Comparison of ENCODE assay signal across 19 cellular contexts in the genomic region with DNA sequence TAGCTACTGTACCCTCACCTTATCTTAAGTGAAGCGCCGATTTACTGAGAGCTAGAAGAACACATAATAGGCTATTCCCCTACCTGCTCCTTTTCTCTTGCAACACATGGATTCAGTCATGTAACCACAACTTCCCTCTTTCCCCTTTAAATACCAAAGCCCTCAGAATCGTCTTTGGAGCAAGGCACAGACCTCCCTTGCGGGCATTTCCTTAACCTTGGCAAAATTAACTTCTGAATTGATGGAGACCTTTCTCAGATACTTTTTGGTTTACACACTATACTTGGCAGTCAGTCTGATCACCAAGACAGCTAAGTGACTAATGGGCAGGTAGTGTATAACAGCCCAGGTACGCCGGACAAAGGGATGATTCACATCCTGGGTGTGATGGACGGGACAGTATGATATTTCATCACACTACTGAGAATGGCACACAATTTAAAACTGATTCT.
DNase-seq lines count a peak whose midpoint lies in the region; ATAC-seq, FAIRE-seq and TF ChIP-seq lines count a peak whose summit lies in the region.
"Had no signal": no experiment of that assay in that cellular context is flagged by ENCODE, and none has a peak within 500 bp of the region (broad histone marks: within the 10 kb centered on the region; RNA-seq: fewer than 3 reads in every experiment).

No MANE protein-coding gene starts in this region.

- no peak overlapping the region for H3K4me2 ChIP-seq in HepG2 (ENCODE audit: low read depth, low read length)
- no peak overlapping the region for H3K4me2 ChIP-seq in mesenchymal stem cell (ENCODE audit: low read length, poor library complexity, severe bottlenecking)
- H3K4me2 ChIP-seq: hepatocyte had no signal

- TF ChIP-seq RAD21 in Ishikawa (IDR thresholded peaks at IDR 0.05; ENCODE audit: low read depth): no peak
- TF ChIP-seq RAD21 in HepG2 (CRISPR knock-in tag; IDR thresholded peaks at IDR 0.05): no peak

- no peak overlapping the region for H3K14ac ChIP-seq in mesenchymal stem cell (ENCODE audit: low read length in 2 of 2)

- no peak overlapping the region for H3K4ac ChIP-seq in mesenchymal stem cell (ENCODE audit: low read depth in 1 of 2, low read length in 2 of 2)

- no peak for TF ChIP-seq POLR2A in HepG2 (IDR thresholded peaks at IDR 0.05; ENCODE audit: insufficient read depth in 1 of 2, low read depth in 2 of 2, low read length in 2 of 2)

- H4K8ac ChIP-seq in mesenchymal stem cell (ENCODE audit: low read length): no peak overlapping the region

- H3K36me3 ChIP-seq in SJSA1: no peaks in the 10 kb centered on the region
- no peaks in the 10 kb centered on the region for H3K36me3 ChIP-seq in HepG2 (replicated peaks in 1 of 2; ENCODE audit: control insufficient read depth in 1 of 2, insufficient read depth in 2 of 2, low read length in 2 of 2)
- H3K36me3 ChIP-seq in mesenchymal stem cell (ENCODE audit: control insufficient read depth in 1 of 2, insufficient read depth in 2 of 2, low read depth in 1 of 2, low read length in 2 of 2): no peaks in the 10 kb centered on the region
- H3K36me3 ChIP-seq: upper lobe of left lung had no signal

- no peaks in the 10 kb centered on the region for H3K79me1 ChIP-seq in mesenchymal stem cell (replicated peaks; ENCODE audit: low read length, poor library complexity, severe bottlenecking)

- intact Hi-C loops in HepG2 (cut with micrococcal nuclease; ENCODE audit: unreplicated experiment): no loop called here

- H4K20me1 ChIP-seq in HepG2 (ENCODE audit: insufficient read depth, low read length): no peaks in the 10 kb centered on the region

- CTCF ChIA-PET in HepG2 (lab: Yijun Ruan, JAX; ENCODE audit: low intra/inter-chr PET ratio, low total read pairs): no interaction called here

- H3K27ac ChIP-seq in SJSA1: peak overlapping the region; percentile 57
- no peak overlapping the region for H3K27ac ChIP-seq in HepG2 (ENCODE audit: extremely low read length, insufficient read depth, low read length)
- H3K27ac ChIP-seq in mesenchymal stem cell (ENCODE audit: low read length, poor library complexity, severe bottlenecking): no peak overlapping the region
- H3K27ac ChIP-seq: hepatocyte, parathyroid adenoma, upper lobe of left lung had no signal

- no peak overlapping the region for H3K18ac ChIP-seq in mesenchymal stem cell (ENCODE audit: low read depth in 1 of 2, low read length in 2 of 2)

- in situ Hi-C loops in HepG2 (cut with HindIII; ENCODE audit: extremely low pct_ligation_motif_present, low pct_unique_long_range_greater_than_20kb): no loop called here

- DNase-seq in Ammon's horn (ENCODE audit: low spot score) (peak; percentile 23), SJSA1 (ENCODE audit: low read depth in 1 of 2, low spot score in 2 of 2) (no peak), HepG2 (ENCODE audit: low spot score) (no peak), mesenchymal stem cell (no peak), middle frontal gyrus (ENCODE audit: extremely low spot score, low spot score) (no peak)
- DNase-seq: activated CD4-positive, alpha-beta T cell treated with anti-CD3 and anti-CD28 coated beads for 36 hours; activated CD8-positive, alpha-beta memory T cell treated with anti-CD3 and anti-CD28 coated beads, Interleukin-2, amount 50 U/mL, for 4 hours; left cardiac atrium; NCI-H1048; NCI-H2107; SHP77; small intestine; stimulated activated naive CD8-positive, alpha-beta T cell treated with anti-CD3 and anti-CD28 coated beads, Interleukin-15, Interleukin-2, amounts not matched to agents 100 U/mL and 50 U/mL, for 24 hours; upper lobe of left lung had no signal

- H2BK5ac ChIP-seq in mesenchymal stem cell (ENCODE audit: low read depth, low read length, poor library complexity, severe bottlenecking): no peak overlapping the region

- BruUV-seq in HepG2 (replicated peaks; lab: Mats Ljungman, UMichigan): no TSS peak

- H2AK5ac ChIP-seq in mesenchymal stem cell (ENCODE audit: low read length, severe bottlenecking): no peak overlapping the region

- H3K9me3 ChIP-seq in SJSA1 (replicated peaks): no peaks in the 10 kb centered on the region
- no peaks in the 10 kb centered on the region for H3K9me3 ChIP-seq in HepG2 (ENCODE audit: low read length)
- H3K9me3 ChIP-seq in mesenchymal stem cell (ENCODE audit: control insufficient read depth, low read length): peaks cover 5% of the 10 kb centered on the region
- H3K9me3 ChIP-seq: upper lobe of left lung had no signal

- H3K9ac ChIP-seq in HepG2 (ENCODE audit: insufficient read depth, low read depth, low read length) (no peak overlapping the region), mesenchymal stem cell (ENCODE audit: low read length) (no peak overlapping the region)
- H3K9ac ChIP-seq: parathyroid adenoma had no signal

- no peak for FAIRE-seq in HepG2 (lab: Jason Lieb, UNC)
- FAIRE-seq: small intestine had no signal

- H3K4me1 ChIP-seq in SJSA1 (replicated peaks): peaks cover 19% of the 10 kb centered on the region
- no peaks in the 10 kb centered on the region for H3K4me1 ChIP-seq in HepG2 (ENCODE audit: insufficient read depth, low read length)
- H3K4me1 ChIP-seq in mesenchymal stem cell (ENCODE audit: control insufficient read depth, insufficient read depth, low read depth, low read length): peaks cover 2% of the 10 kb centered on the region
- H3K4me1 ChIP-seq: parathyroid adenoma, upper lobe of left lung had no signal

- TF ChIP-seq CTCF in HepG2 (CRISPR knock-in tag; IDR thresholded peaks at IDR 0.05): no peak

- peak; percentile 83 for TF ChIP-seq EP300 in Ishikawa (IDR thresholded peaks at IDR 0.05; ENCODE audit: borderline replicate concordance)
- no peak for TF ChIP-seq EP300 in HepG2 (IDR thresholded peaks at IDR 0.05; ENCODE audit: low read depth in 2 of 2, low read length in 2 of 2)
- TF ChIP-seq EP300 in HepG2 (CRISPR knock-in tag; IDR thresholded peaks at IDR 0.05; ENCODE audit: borderline replicate concordance): no peak

- H3K27me3 ChIP-seq in SJSA1 (replicated peaks) (no peaks in the 10 kb centered on the region), HepG2 (ENCODE audit: control insufficient read depth in 1 of 2, insufficient read depth in 2 of 2, low read length in 2 of 2) (0 out of 5 replicates have a peak, but pooled peaks cover 0 to 2% of the 10 kb centered on the region in 2 experiments), mesenchymal stem cell (ENCODE audit: control insufficient read depth in 1 of 2, insufficient read depth in 1 of 2, low read length in 2 of 2) (no peaks in the 10 kb centered on the region)
- H3K27me3 ChIP-seq: hepatocyte, upper lobe of left lung had no signal

- H2BK12ac ChIP-seq in mesenchymal stem cell (ENCODE audit: low read length in 2 of 2): no peak overlapping the region

- no peak overlapping the region for H4K91ac ChIP-seq in mesenchymal stem cell (ENCODE audit: low read length)

- POLR2A ChIA-PET in HepG2 (lab: Yijun Ruan, JAX): no interaction called here

- no peak overlapping the region for H2BK120ac ChIP-seq in mesenchymal stem cell (ENCODE audit: low read depth, low read length)

- no peak overlapping the region for H3K23ac ChIP-seq in mesenchymal stem cell (ENCODE audit: low read length in 2 of 2)

- H2AFZ ChIP-seq in HepG2 (ENCODE audit: low read length) (no peak overlapping the region), mesenchymal stem cell (ENCODE audit: low read depth, low read length) (no peak overlapping the region)
- H2AFZ ChIP-seq: hepatocyte, parathyroid adenoma had no signal

- no peak overlapping the region for H3K4me3 ChIP-seq in SJSA1
- H3K4me3 ChIP-seq in HepG2 (replicated peaks in 1 of 3; ENCODE audit: insufficient read depth in 1 of 3, low read depth in 2 of 3, low read length in 3 of 3): no peak overlapping the region
- H3K4me3 ChIP-seq in mesenchymal stem cell (ENCODE audit: insufficient read depth in 1 of 2, low read depth in 1 of 2, low read length in 2 of 2): no peak overlapping the region
- H3K4me3 ChIP-seq: hepatocyte, upper lobe of left lung had no signal

- ATAC-seq in HepG2: no peak
- ATAC-seq in HG03354 (IDR thresholded peaks at IDR 0.05; ENCODE audit: poor library complexity, severe bottlenecking, unreplicated experiment): no peak
- no peak for ATAC-seq in HG03460 (IDR thresholded peaks at IDR 0.05; ENCODE audit: unreplicated experiment)
- ATAC-seq: activated CD4-positive, alpha-beta T cell treated with anti-CD3 and anti-CD28 coated beads for 36 hours; stimulated activated naive CD8-positive, alpha-beta T cell treated with anti-CD3 and anti-CD28 coated beads, Interleukin-15, Interleukin-2, amounts not matched to agents 100 U/mL and 50 U/mL, for 24 hours had no signal

- 1% methylated on average over 7 of the region's 7 CpGs for WGBS in HepG2 (ENCODE audit: low lambda C conversion rate)
- WGBS in mesenchymal stem cell: 83% methylated on average over 7 of the region's 7 CpGs

- H3K79me2 ChIP-seq in HepG2 (ENCODE audit: insufficient read depth, low read length): no peaks in the 10 kb centered on the region
- H3K79me2 ChIP-seq: hepatocyte, parathyroid adenoma had no signal

- H2BK15ac ChIP-seq in mesenchymal stem cell (ENCODE audit: low read depth, poor library complexity, severe bottlenecking): no peak overlapping the region

TF ChIP-seq in HepG2, 621 proteins besides CTCF, POLR2A, EP300 and RAD21 (continues in another document):
- TF ChIP-seq TOE1 (CRISPR knock-in tag; IDR thresholded peaks at IDR 0.05): no peak
- TF ChIP-seq U2AF1 (optimal IDR thresholded peaks at IDR 0.05; ENCODE audit: low read depth, low read length): no peak
- TF ChIP-seq ZNF326 (CRISPR knock-in tag; IDR thresholded peaks at IDR 0.05; ENCODE audit: borderline replicate concordance): no peak
- TF ChIP-seq CCAR2 (optimal IDR thresholded peaks at IDR 0.05; ENCODE audit: low read depth, low read length): no peak
- TF ChIP-seq ZNF773 (CRISPR knock-in tag; IDR thresholded peaks at IDR 0.05; ENCODE audit: borderline replicate concordance): no peak
- TF ChIP-seq FOSL2 (CRISPR knock-in tag; IDR thresholded peaks at IDR 0.05): peak; percentile 52; the same call in 1 of the 2 replicates
- TF ChIP-seq, protein P1, sequence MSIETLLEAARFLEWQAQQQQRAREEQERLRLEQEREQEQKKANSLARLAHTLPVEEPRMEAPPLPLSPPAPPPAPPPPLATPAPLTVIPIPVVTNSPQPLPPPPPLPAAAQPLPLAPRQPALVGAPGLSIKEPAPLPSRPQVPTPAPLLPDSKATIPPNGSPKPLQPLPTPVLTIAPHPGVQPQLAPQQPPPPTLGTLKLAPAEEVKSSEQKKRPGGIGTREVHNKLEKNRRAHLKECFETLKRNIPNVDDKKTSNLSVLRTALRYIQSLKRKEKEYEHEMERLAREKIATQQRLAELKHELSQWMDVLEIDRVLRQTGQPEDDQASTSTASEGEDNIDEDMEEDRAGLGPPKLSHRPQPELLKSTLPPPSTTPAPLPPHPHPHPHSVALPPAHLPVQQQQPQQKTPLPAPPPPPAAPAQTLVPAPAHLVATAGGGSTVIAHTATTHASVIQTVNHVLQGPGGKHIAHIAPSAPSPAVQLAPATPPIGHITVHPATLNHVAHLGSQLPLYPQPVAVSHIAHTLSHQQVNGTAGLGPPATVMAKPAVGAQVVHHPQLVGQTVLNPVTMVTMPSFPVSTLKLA (IDR thresholded peaks at IDR 0.05): no peak
